ENCODE assay signal across 13 cellular contexts in the genomic region with DNA sequence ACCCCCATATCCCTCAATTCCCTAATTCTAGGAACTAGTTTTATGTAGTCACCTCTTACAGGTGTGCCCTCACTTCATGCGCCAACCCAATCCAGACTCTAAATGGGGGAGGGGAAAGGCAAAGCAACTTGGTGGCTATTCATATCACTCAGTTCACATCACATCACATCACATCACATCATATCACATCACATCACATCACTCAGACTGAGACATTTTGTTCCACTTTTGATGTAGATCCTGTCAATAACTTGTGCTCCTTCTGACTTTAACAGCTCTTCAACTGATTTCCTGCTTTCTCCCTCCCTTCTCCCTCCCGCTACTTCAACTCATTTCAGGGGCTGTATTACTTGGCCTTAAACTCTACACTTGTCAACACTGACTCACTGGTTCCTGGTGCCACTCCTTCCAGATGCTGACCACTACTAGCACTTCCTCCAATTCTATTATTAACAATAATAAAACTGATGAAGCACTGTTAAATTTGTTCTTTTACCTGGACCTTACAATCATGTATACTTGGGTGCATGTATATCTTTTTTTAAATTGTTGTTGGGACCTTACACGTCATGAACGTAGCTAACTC. TPM values are rescaled to one million over a fixed set of nuclear protein-coding genes. Genes with fewer than 3 reads are reported as not detected.
DNase-seq lines count a peak whose midpoint lies in the region; ATAC-seq and TF ChIP-seq lines count a peak whose summit lies in the region.
"Had no signal": no experiment of that assay in that cellular context is flagged by ENCODE, and none has a peak within 500 bp of the region (broad histone marks: within the 10 kb centered on the region; RNA-seq: fewer than 3 reads in every experiment).

No MANE protein-coding gene starts in this region.

- DNase-seq in HCEC 1CT (peak; percentile 52), mammary epithelial cell (peak; percentile 16), iris pigment epithelial cell (ENCODE audit: low read depth) (peak; percentile 67), NCI-H187 treated with DMSO at 0.1 percent for 48 hours (lab: John Stamatoyannopoulos, UW) (no peak), UCSD-AML1 (lab: John Stamatoyannopoulos, UW; ENCODE audit: unreplicated experiment) (no peak)
- DNase-seq: CD4-positive, alpha-beta memory T cell; effector CD8-positive, alpha-beta T cell; kidney glomerular epithelial cell; NCI-H2081 treated with DMSO at 0.1 percent for 48 hours; NCI-H748 treated with DMSO at 0.1 percent for 48 hours; posterior cingulate gyrus had no signal

- H3K9ac ChIP-seq in mammary epithelial cell (ENCODE audit: insufficient read depth, low read length), result no peak overlapping the region

- H3K4me1 ChIP-seq in mammary epithelial cell (ENCODE audit: insufficient read depth, low read length), result no peaks in the 10 kb centered on the region

- no TSS peak for BruUV-seq in mammary epithelial cell (replicated peaks; lab: Mats Ljungman, UMichigan)

- H4K20me1 ChIP-seq in mammary epithelial cell (ENCODE audit: insufficient read depth, low read length), result no peaks in the 10 kb centered on the region

- no peaks in the 10 kb centered on the region for H3K36me3 ChIP-seq in mammary epithelial cell (ENCODE audit: insufficient read depth, low read length)

- CTCF ChIA-PET in mammary epithelial cell (lab: Charles Lee; ENCODE audit: low non-redundant PET), result no interaction called here

- WGBS in mammary epithelial cell (ENCODE audit: low coverage, missing lambda C conversion rate), result 84% methylated on average over 4 of the region's 4 CpGs

- H3K79me2 ChIP-seq in mammary epithelial cell (ENCODE audit: insufficient read depth, low read length), result no peaks in the 10 kb centered on the region

- no peak for TF ChIP-seq CTCF in mammary epithelial cell (conservative IDR thresholded peaks at IDR 0.05 in 1 of 2, IDR thresholded peaks at IDR 0.05 in 1 of 2; ENCODE audit: extremely low read depth in 1 of 2, insufficient read depth in 1 of 2, low read depth in 1 of 2, low read length in 2 of 2)

- no peak overlapping the region for H3K4me2 ChIP-seq in mammary epithelial cell (ENCODE audit: insufficient read depth, low read depth, low read length)

- H3K9me3 ChIP-seq in mammary epithelial cell (replicated peaks; ENCODE audit: insufficient read depth, low read length), result no peaks in the 10 kb centered on the region

- intact Hi-C loops in mammary epithelial cell (cut with micrococcal nuclease), result no loop called here

- no peak overlapping the region for H2AFZ ChIP-seq in mammary epithelial cell (ENCODE audit: low read depth, low read length)

- dilution Hi-C loops in mammary epithelial cell (cut with HindIII; ENCODE audit: low sequenced_read_pairs), result no loop called here

- no peak for ATAC-seq in esophagus mucosa
- ATAC-seq in HG03175 (IDR thresholded peaks at IDR 0.05; ENCODE audit: unreplicated experiment), result no peak

- H3K27ac ChIP-seq in mammary epithelial cell (ENCODE audit: insufficient read depth, low read depth, low read length), result no peak overlapping the region

- H3K4me3 ChIP-seq in mammary epithelial cell (replicated peaks in 1 of 3; ENCODE audit: insufficient read depth in 1 of 3, low read depth in 2 of 3, low read length in 3 of 3), result no peak overlapping the region

- no peaks in the 10 kb centered on the region for H3K27me3 ChIP-seq in mammary epithelial cell (ENCODE audit: insufficient read depth, low read length)

- in situ Hi-C loops in mammary epithelial cell (cut with MboI; ENCODE audit: low sequenced_read_pairs in 2 of 2), result no loop called here

RNA-seq across cellular contexts. Expression of a gene that starts 29.1 kb away (rescaled TPM):
- total RNA-seq in mammary epithelial cell, result 100 to 1,000 TPM; 253 to 393 TPM
- polyA plus RNA-seq in mammary epithelial cell, result 172 TPM
- polyA minus RNA-seq in mammary epithelial cell, result 416 TPM
- 145 TPM for total RNA-seq in esophagus mucosa

Comparison
In these comparisons a context has a peak if more than half of its experiments do, and no peak if none do; other contexts are left out.
1. DNase-seq: peak in HCEC 1CT (single experiment), mammary epithelial cell (single experiment) and iris pigment epithelial cell (single experiment); none in NCI-H187 treated with DMSO at 0.1 percent for 48 hours (single experiment) and UCSD-AML1 (single experiment).